1 cellular context compared by ENCODE assay signal in the genomic region with DNA sequence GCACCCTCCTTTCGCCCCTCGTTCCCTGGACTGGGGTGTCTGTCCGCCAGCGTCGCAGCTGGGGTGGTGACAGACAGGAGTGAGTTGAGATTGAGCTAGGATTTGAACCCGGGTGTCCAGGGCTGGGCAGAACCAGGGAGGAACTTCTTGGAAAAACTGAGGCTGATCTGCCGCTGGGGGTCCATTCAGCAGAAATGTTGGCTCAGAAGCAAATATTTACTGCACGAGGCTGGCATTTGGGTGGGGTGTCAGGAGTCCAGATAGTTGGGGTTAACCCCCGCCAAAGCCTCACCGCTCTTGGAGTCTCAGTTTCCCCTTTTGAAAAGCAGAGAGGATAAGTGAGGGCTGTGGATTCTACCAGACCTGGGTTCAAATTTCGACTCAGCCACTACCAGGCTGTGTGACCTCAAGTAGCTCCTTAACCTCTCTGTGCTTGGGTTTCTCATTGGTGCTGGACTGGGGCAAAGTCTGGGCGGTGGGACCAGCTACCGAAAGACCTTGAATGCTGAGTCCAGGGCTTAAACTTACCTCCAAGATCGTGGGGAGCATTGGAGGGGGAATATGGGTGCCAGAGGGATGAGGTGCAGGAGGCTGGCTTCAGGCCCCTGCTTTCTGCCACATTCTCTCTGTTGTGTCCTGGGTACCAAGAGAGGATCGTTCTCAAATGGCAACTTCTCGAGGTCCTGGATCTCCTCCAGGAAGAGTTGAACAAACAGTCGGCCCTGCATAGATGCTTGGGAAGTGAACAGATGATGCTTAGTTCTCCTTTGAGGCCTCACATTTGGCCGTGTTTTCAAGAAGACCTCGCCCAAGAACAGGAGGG.
TF ChIP-seq lines count a peak whose summit lies in the region.

No MANE protein-coding gene starts in this region.

TF ChIP-seq in GM23338, 12 proteins besides CTCF, POLR2A, EP300 and RAD21 (continued from another document):
- TF ChIP-seq ZNF462 (CRISPR knock-in tag; IDR thresholded peaks at IDR 0.05) = no peak
- no peak for TF ChIP-seq REST (IDR thresholded peaks at IDR 0.05; ENCODE audit: unreplicated experiment)
- TF ChIP-seq JUNB (IDR thresholded peaks at IDR 0.05; ENCODE audit: unreplicated experiment) = no peak
- no peak for TF ChIP-seq EZH2 (IDR thresholded peaks at IDR 0.05; ENCODE audit: low read depth, unreplicated experiment)
- no peak for TF ChIP-seq ZNF114 (CRISPR knock-in tag; IDR thresholded peaks at IDR 0.05)
- TF ChIP-seq, protein P1, sequence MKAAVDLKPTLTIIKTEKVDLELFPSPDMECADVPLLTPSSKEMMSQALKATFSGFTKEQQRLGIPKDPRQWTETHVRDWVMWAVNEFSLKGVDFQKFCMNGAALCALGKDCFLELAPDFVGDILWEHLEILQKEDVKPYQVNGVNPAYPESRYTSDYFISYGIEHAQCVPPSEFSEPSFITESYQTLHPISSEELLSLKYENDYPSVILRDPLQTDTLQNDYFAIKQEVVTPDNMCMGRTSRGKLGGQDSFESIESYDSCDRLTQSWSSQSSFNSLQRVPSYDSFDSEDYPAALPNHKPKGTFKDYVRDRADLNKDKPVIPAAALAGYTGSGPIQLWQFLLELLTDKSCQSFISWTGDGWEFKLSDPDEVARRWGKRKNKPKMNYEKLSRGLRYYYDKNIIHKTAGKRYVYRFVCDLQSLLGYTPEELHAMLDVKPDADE (IDR thresholded peaks at IDR 0.05) = no peak
- no peak for TF ChIP-seq ZNF331 (CRISPR knock-in tag; IDR thresholded peaks at IDR 0.05; ENCODE audit: low read depth)
- TF ChIP-seq NANOG (IDR thresholded peaks at IDR 0.05; ENCODE audit: borderline replicate concordance) = no peak
- TF ChIP-seq POLR2AphosphoS5 (IDR thresholded peaks at IDR 0.05; ENCODE audit: low read depth) = no peak
- no peak for TF ChIP-seq EZH2phosphoT487 (IDR thresholded peaks at IDR 0.05; ENCODE audit: unreplicated experiment)
